ENCODE assay signal across 1 cellular context in the genomic region with DNA sequence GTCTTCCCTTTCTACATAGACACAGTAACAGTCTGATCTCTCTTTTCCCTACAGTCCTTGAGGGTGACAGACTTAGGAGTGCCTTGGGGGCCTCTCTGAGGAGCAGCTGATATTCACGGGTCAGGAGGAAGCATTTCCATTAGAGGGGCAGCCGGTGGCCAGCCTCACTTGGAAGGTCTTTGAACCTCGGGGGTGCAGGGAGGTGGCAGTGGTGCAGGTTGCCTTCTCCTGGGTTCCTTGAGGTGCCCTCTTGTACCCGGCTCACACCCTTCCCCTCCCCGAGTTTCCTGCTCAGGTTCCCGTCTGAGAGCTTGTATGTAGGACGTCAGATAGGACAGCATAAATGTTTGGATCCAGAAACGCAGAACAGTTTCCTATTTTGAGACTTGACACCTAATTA.
TF ChIP-seq lines count a peak whose summit lies in the region.

No MANE protein-coding gene starts in this region.

TF ChIP-seq in HepG2, 621 proteins besides CTCF, POLR2A, EP300 and RAD21 (continues in another document):
- TF ChIP-seq, protein P1, sequence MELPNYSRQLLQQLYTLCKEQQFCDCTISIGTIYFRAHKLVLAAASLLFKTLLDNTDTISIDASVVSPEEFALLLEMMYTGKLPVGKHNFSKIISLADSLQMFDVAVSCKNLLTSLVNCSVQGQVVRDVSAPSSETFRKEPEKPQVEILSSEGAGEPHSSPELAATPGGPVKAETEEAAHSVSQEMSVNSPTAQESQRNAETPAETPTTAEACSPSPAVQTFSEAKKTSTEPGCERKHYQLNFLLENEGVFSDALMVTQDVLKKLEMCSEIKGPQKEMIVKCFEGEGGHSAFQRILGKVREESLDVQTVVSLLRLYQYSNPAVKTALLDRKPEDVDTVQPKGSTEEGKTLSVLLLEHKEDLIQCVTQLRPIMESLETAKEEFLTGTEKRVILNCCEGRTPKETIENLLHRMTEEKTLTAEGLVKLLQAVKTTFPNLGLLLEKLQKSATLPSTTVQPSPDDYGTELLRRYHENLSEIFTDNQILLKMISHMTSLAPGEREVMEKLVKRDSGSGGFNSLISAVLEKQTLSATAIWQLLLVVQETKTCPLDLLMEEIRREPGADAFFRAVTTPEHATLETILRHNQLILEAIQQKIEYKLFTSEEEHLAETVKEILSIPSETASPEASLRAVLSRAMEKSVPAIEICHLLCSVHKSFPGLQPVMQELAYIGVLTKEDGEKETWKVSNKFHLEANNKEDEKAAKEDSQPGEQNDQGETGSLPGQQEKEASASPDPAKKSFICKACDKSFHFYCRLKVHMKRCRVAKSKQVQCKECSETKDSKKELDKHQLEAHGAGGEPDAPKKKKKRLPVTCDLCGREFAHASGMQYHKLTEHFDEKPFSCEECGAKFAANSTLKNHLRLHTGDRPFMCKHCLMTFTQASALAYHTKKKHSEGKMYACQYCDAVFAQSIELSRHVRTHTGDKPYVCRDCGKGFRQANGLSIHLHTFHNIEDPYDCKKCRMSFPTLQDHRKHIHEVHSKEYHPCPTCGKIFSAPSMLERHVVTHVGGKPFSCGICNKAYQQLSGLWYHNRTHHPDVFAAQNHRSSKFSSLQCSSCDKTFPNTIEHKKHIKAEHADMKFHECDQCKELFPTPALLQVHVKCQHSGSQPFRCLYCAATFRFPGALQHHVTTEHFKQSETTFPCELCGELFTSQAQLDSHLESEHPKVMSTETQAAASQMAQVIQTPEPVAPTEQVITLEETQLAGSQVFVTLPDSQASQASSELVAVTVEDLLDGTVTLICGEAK (IDR thresholded peaks at IDR 0.05) = no peak
- TF ChIP-seq, protein P1 (CRISPR knock-in tag; IDR thresholded peaks at IDR 0.05) = no peak
- TF ChIP-seq, protein P2, sequence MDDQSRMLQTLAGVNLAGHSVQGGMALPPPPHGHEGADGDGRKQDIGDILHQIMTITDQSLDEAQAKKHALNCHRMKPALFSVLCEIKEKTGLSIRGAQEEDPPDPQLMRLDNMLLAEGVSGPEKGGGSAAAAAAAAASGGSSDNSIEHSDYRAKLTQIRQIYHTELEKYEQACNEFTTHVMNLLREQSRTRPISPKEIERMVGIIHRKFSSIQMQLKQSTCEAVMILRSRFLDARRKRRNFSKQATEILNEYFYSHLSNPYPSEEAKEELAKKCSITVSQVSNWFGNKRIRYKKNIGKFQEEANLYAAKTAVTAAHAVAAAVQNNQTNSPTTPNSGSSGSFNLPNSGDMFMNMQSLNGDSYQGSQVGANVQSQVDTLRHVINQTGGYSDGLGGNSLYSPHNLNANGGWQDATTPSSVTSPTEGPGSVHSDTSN (CRISPR knock-in tag; IDR thresholded peaks at IDR 0.05; ENCODE audit: borderline replicate concordance) = no peak
- TF ChIP-seq CEBPB (IDR thresholded peaks at IDR 0.05; ENCODE audit: borderline replicate concordance, low read depth, low read length) (no peak), ZFP62 (CRISPR knock-in tag; IDR thresholded peaks at IDR 0.05) (no peak), ZNF432 (CRISPR knock-in tag; IDR thresholded peaks at IDR 0.05; ENCODE audit: borderline replicate concordance) (no peak), ZNF782 (CRISPR knock-in tag; IDR thresholded peaks at IDR 0.05; ENCODE audit: borderline replicate concordance) (no peak), KMT2A (CRISPR knock-in tag; IDR thresholded peaks at IDR 0.05) (0 out of 2 replicates have a peak, but pooled peaks have one; percentile 11), YY1 (IDR thresholded peaks at IDR 0.05; ENCODE audit: insufficient read depth, insufficient replicate concordance, low read depth, low read length) (no peak), NR3C1 (CRISPR knock-in tag; IDR thresholded peaks at IDR 0.05) (no peak), ZNF605 (CRISPR knock-in tag; IDR thresholded peaks at IDR 0.05) (peak; percentile 45; the same call in 1 of the 2 replicates), ZNF749 (CRISPR knock-in tag; IDR thresholded peaks at IDR 0.05; ENCODE audit: borderline replicate concordance) (no peak), POGZ (CRISPR knock-in tag; IDR thresholded peaks at IDR 0.05) (no peak), NKX3-1 (CRISPR knock-in tag; IDR thresholded peaks at IDR 0.05) (no peak), FIP1L1 (IDR thresholded peaks at IDR 0.05; ENCODE audit: borderline replicate concordance, insufficient read depth, low read depth, low read length) (no peak), SMYD3 (CRISPR knock-in tag; IDR thresholded peaks at IDR 0.05) (no peak), CREM (IDR thresholded peaks at IDR 0.05) (no peak), CREM (CRISPR knock-in tag; IDR thresholded peaks at IDR 0.05) (no peak), MAFF (IDR thresholded peaks at IDR 0.05; ENCODE audit: low read depth, low read length) (no peak), DMAP1 (CRISPR knock-in tag; IDR thresholded peaks at IDR 0.05) (no peak), ZSCAN22 (CRISPR knock-in tag; IDR thresholded peaks at IDR 0.05) (no peak), ZSCAN30 (CRISPR knock-in tag; IDR thresholded peaks at IDR 0.05) (no peak), ZNF772 (CRISPR knock-in tag; IDR thresholded peaks at IDR 0.05) (no peak)
- TF ChIP-seq, protein P3, sequence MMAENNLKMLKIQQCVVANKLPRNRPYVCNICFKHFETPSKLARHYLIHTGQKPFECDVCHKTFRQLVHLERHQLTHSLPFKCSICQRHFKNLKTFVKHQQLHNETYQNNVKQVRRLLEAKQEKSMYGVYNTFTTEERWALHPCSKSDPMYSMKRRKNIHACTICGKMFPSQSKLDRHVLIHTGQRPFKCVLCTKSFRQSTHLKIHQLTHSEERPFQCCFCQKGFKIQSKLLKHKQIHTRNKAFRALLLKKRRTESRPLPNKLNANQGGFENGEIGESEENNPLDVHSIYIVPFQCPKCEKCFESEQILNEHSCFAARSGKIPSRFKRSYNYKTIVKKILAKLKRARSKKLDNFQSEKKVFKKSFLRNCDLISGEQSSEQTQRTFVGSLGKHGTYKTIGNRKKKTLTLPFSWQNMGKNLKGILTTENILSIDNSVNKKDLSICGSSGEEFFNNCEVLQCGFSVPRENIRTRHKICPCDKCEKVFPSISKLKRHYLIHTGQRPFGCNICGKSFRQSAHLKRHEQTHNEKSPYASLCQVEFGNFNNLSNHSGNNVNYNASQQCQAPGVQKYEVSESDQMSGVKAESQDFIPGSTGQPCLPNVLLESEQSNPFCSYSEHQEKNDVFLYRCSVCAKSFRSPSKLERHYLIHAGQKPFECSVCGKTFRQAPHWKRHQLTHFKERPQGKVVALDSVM (CRISPR knock-in tag; IDR thresholded peaks at IDR 0.05) = no peak
- TF ChIP-seq, protein P4, sequence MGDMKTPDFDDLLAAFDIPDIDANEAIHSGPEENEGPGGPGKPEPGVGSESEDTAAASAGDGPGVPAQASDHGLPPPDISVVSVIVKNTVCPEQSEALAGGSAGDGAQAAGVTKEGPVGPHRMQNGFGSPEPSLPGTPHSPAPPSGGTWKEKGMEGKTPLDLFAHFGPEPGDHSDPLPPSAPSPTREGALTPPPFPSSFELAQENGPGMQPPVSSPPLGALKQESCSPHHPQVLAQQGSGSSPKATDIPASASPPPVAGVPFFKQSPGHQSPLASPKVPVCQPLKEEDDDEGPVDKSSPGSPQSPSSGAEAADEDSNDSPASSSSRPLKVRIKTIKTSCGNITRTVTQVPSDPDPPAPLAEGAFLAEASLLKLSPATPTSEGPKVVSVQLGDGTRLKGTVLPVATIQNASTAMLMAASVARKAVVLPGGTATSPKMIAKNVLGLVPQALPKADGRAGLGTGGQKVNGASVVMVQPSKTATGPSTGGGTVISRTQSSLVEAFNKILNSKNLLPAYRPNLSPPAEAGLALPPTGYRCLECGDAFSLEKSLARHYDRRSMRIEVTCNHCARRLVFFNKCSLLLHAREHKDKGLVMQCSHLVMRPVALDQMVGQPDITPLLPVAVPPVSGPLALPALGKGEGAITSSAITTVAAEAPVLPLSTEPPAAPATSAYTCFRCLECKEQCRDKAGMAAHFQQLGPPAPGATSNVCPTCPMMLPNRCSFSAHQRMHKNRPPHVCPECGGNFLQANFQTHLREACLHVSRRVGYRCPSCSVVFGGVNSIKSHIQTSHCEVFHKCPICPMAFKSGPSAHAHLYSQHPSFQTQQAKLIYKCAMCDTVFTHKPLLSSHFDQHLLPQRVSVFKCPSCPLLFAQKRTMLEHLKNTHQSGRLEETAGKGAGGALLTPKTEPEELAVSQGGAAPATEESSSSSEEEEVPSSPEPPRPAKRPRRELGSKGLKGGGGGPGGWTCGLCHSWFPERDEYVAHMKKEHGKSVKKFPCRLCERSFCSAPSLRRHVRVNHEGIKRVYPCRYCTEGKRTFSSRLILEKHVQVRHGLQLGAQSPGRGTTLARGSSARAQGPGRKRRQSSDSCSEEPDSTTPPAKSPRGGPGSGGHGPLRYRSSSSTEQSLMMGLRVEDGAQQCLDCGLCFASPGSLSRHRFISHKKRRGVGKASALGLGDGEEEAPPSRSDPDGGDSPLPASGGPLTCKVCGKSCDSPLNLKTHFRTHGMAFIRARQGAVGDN (CRISPR knock-in tag; IDR thresholded peaks at IDR 0.05) = peak; percentile 53
- TF ChIP-seq, protein P5, sequence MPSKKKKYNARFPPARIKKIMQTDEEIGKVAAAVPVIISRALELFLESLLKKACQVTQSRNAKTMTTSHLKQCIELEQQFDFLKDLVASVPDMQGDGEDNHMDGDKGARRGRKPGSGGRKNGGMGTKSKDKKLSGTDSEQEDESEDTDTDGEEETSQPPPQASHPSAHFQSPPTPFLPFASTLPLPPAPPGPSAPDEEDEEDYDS (CRISPR knock-in tag; IDR thresholded peaks at IDR 0.05) = no peak
- TF ChIP-seq, protein P6, sequence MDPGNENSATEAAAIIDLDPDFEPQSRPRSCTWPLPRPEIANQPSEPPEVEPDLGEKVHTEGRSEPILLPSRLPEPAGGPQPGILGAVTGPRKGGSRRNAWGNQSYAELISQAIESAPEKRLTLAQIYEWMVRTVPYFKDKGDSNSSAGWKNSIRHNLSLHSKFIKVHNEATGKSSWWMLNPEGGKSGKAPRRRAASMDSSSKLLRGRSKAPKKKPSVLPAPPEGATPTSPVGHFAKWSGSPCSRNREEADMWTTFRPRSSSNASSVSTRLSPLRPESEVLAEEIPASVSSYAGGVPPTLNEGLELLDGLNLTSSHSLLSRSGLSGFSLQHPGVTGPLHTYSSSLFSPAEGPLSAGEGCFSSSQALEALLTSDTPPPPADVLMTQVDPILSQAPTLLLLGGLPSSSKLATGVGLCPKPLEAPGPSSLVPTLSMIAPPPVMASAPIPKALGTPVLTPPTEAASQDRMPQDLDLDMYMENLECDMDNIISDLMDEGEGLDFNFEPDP (CRISPR knock-in tag; conservative IDR thresholded peaks at IDR 0.05) = no peak
